In the genomic region with DNA sequence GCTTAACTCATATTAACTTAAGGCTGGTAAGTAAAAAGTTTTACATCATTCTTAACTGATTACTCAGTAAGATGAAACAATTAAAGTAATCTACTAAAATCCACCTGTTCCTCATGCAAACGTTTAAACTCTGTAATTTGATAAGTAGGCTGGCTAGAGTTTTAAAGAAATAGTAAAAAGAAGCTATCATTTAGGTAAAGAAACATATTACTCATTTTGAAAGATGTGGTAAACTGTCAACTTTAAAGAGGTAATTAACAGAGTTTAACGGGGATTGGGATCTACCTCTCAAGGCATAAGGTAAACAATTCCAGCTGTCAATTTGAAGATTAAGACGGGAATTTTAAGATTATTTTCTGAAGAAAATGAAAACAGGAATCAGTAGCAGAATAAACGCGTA, we compare ENCODE assay signal across 27 cellular contexts.
"Had no signal": no experiment of that assay in that cellular context is flagged by ENCODE, and none has a peak within 500 bp of the region (broad histone marks: within the 10 kb centered on the region; RNA-seq: fewer than 3 reads in every experiment).

No MANE protein-coding gene starts in this region.

- H3K4me1 ChIP-seq: parathyroid adenoma, right lobe of liver, testis, thyroid gland, vagina had no signal

- H3K4me3 ChIP-seq: left ventricle myocardium inferior, lung, neural progenitor cell, psoas muscle, right lobe of liver, smooth muscle cell, stomach, testis, thyroid gland, transverse colon, upper lobe of left lung, vagina had no signal

- H3K27me3 ChIP-seq: neural progenitor cell, neutrophil, right lobe of liver, stomach, testis, thyroid gland, transverse colon, upper lobe of left lung, vagina had no signal

- H3K9me3 ChIP-seq: left ventricle myocardium inferior, neutrophil, psoas muscle, right lobe of liver, stomach, testis, thyroid gland, transverse colon, upper lobe of left lung, vagina had no signal

- H3K4me1 Mint-ChIP-seq: nephron progenitor cell, neural progenitor cell had no signal

- ATAC-seq: natural killer cell; psoas muscle; right lobe of liver; stimulated activated naive B cell treated with anti-CD40 and anti-IgM and Interleukin-4, amounts not matched to agents 10 μg/mL and 1 μg/mL and 100 μg/mL, for 72 hours; stimulated activated naive CD8-positive, alpha-beta T cell treated with anti-CD3 and anti-CD28 coated beads, Interleukin-15, Interleukin-2, amounts not matched to agents 100 U/mL and 50 U/mL, for 24 hours had no signal

- H3K9me3 Mint-ChIP-seq: immature natural killer cell; mesothelial cell of epicardium; naive B cell; natural killer cell; nephron progenitor cell; neural progenitor cell; stimulated activated naive B cell treated with anti-CD40 and anti-IgM and Interleukin-4, amounts not matched to agents 10 μg/mL and 1 μg/mL and 100 μg/mL, for 72 hours had no signal

- H3K27ac Mint-ChIP-seq: immature natural killer cell; mesothelial cell of epicardium; naive B cell; natural killer cell; nephron progenitor cell; neural progenitor cell; stimulated activated naive B cell treated with anti-CD40 and anti-IgM and Interleukin-4, amounts not matched to agents 10 μg/mL and 1 μg/mL and 100 μg/mL, for 72 hours had no signal

- H3K36me3 ChIP-seq: neural progenitor cell, neutrophil, right lobe of liver, thyroid gland, vagina had no signal

- H3K27me3 Mint-ChIP-seq: naive B cell; stimulated activated naive B cell treated with anti-CD40 and anti-IgM and Interleukin-4, amounts not matched to agents 10 μg/mL and 1 μg/mL and 100 μg/mL, for 72 hours had no signal

- H3K4me2 ChIP-seq: neural progenitor cell, smooth muscle cell had no signal

- H3K4me3 Mint-ChIP-seq: immature natural killer cell; mesothelial cell of epicardium; naive B cell; natural killer cell; nephron progenitor cell; neural progenitor cell; stimulated activated naive B cell treated with anti-CD40 and anti-IgM and Interleukin-4, amounts not matched to agents 10 μg/mL and 1 μg/mL and 100 μg/mL, for 72 hours had no signal

- DNase-seq: hippocampal formation; immature natural killer cell; islet precursor cell; left ventricle myocardium inferior; mesendoderm; naive B cell; natural killer cell; nephron progenitor cell; occipital lobe; psoas muscle; right lobe of liver; stimulated activated CD4-positive, alpha-beta T cell treated with anti-CD3 and anti-CD28 coated beads, Interleukin-1b, Interleukin-23, amount 100 ng/mL, for 48 hours; stimulated activated CD4-positive, alpha-beta T cell treated with anti-CD3 and anti-CD28 coated beads, Interleukin-4, amount 100 ng/mL, for 1 hour; stimulated activated naive B cell treated with anti-CD40 and anti-IgM and Interleukin-4, amounts not matched to agents 10 μg/mL and 1 μg/mL and 100 μg/mL, for 72 hours; stimulated activated naive CD8-positive, alpha-beta T cell treated with anti-CD3 and anti-CD28 coated beads, Interleukin-15, Interleukin-2, amounts not matched to agents 100 U/mL and 50 U/mL, for 24 hours; stomach; testis; thyroid gland; transverse colon; upper lobe of left lung had no signal

- H3K79me2 ChIP-seq: parathyroid adenoma had no signal

- H2AFZ ChIP-seq: neural progenitor cell, parathyroid adenoma had no signal

- H3K9ac ChIP-seq: neural progenitor cell, parathyroid adenoma had no signal

- H3K36me3 Mint-ChIP-seq: natural killer cell had no signal
